In genomic region chr5:55982957-55983381, GRCh38 we compare ENCODE assay signal across 8 cellular contexts. TPM values are rescaled to one million over a fixed set of nuclear protein-coding genes. Genes with fewer than 3 reads are reported as not detected.
DNase-seq lines count a peak whose midpoint lies in the region; ATAC-seq and TF ChIP-seq lines count a peak whose summit lies in the region.

No MANE protein-coding gene starts in this region.

- H3K9me3 Mint-ChIP-seq in activated CD4-positive, alpha-beta memory T cell treated with anti-CD3 and anti-CD28 coated beads for 36 hours: peaks cover 3% of the 10 kb centered on the region
- H3K9me3 Mint-ChIP-seq in activated CD4-positive, alpha-beta memory T cell treated with anti-CD3 and anti-CD28 coated beads, Interleukin-2, amount 10 ng/mL, durations not matched to agents 7 days and 5 days: no peaks in the 10 kb centered on the region
- peaks cover 8% of the 10 kb centered on the region for H3K9me3 Mint-ChIP-seq in activated CD8-positive, alpha-beta T cell treated with anti-CD3 and anti-CD28 coated beads for 36 hours
- peaks cover 0 to 5% of the 10 kb centered on the region in 2 donors for H3K9me3 Mint-ChIP-seq in stimulated activated naive CD8-positive, alpha-beta T cell treated with anti-CD3 and anti-CD28 coated beads, Interleukin-15, amount 100 ng/mL, for 72 hours

- ATAC-seq in activated CD8-positive, alpha-beta T cell treated with anti-CD3 and anti-CD28 coated beads for 36 hours: peak; percentile 22
- peak; percentile 34 for ATAC-seq in stimulated activated naive CD8-positive, alpha-beta T cell treated with anti-CD3 and anti-CD28 coated beads, Interleukin-15, amount 100 ng/mL, for 72 hours
- ATAC-seq in GM21367 (IDR thresholded peaks at IDR 0.05; ENCODE audit: unreplicated experiment) (no peak), HG02623 (IDR thresholded peaks at IDR 0.05; ENCODE audit: unreplicated experiment) (no peak)

- peak; percentile 34 for TF ChIP-seq CTCF in activated CD8-positive, alpha-beta T cell treated with anti-CD3 and anti-CD28 coated beads for 36 hours (IDR thresholded peaks at IDR 0.05)

- peak overlapping the region; percentile 64 for H3K27ac Mint-ChIP-seq in activated CD4-positive, alpha-beta memory T cell treated with anti-CD3 and anti-CD28 coated beads for 36 hours
- no peak overlapping the region for H3K27ac Mint-ChIP-seq in activated CD4-positive, alpha-beta memory T cell treated with anti-CD3 and anti-CD28 coated beads, Interleukin-2, amount 10 ng/mL, durations not matched to agents 7 days and 5 days
- H3K27ac Mint-ChIP-seq in activated CD8-positive, alpha-beta T cell treated with anti-CD3 and anti-CD28 coated beads for 36 hours: peak overlapping the region; percentile 17
- no peak overlapping the region for H3K27ac Mint-ChIP-seq in stimulated activated naive CD8-positive, alpha-beta T cell treated with anti-CD3 and anti-CD28 coated beads, Interleukin-15, amount 100 ng/mL, for 72 hours

- no peak for DNase-seq in activated CD4-positive, alpha-beta memory T cell treated with anti-CD3 and anti-CD28 coated beads for 36 hours
- no peak for DNase-seq in activated CD4-positive, alpha-beta memory T cell treated with anti-CD3 and anti-CD28 coated beads, Interleukin-2, amount 10 ng/mL, durations not matched to agents 7 days and 5 days
- DNase-seq in activated CD8-positive, alpha-beta T cell treated with anti-CD3 and anti-CD28 coated beads for 36 hours: peak; percentile 25
- peak in 36 of 42 donors; percentile 5 to 73 (median 36) for DNase-seq in head of caudate nucleus
- DNase-seq in stimulated activated naive CD8-positive, alpha-beta T cell treated with anti-CD3 and anti-CD28 coated beads, Interleukin-15, amount 100 ng/mL, for 72 hours: no peak
- no peak for DNase-seq in HK-2 (ENCODE audit: unreplicated experiment)

- peaks cover 33% of the 10 kb centered on the region for H3K36me3 Mint-ChIP-seq in activated CD4-positive, alpha-beta memory T cell treated with anti-CD3 and anti-CD28 coated beads for 36 hours
- peaks cover 37% of the 10 kb centered on the region for H3K36me3 Mint-ChIP-seq in activated CD4-positive, alpha-beta memory T cell treated with anti-CD3 and anti-CD28 coated beads, Interleukin-2, amount 10 ng/mL, durations not matched to agents 7 days and 5 days (ENCODE audit: low read depth)
- H3K36me3 Mint-ChIP-seq in activated CD8-positive, alpha-beta T cell treated with anti-CD3 and anti-CD28 coated beads for 36 hours (ENCODE audit: low read depth): peaks cover 37% of the 10 kb centered on the region

- H3K27me3 Mint-ChIP-seq in activated CD4-positive, alpha-beta memory T cell treated with anti-CD3 and anti-CD28 coated beads for 36 hours: no peaks in the 10 kb centered on the region
- no peaks in the 10 kb centered on the region for H3K27me3 Mint-ChIP-seq in activated CD4-positive, alpha-beta memory T cell treated with anti-CD3 and anti-CD28 coated beads, Interleukin-2, amount 10 ng/mL, durations not matched to agents 7 days and 5 days
- no peaks in the 10 kb centered on the region for H3K27me3 Mint-ChIP-seq in activated CD8-positive, alpha-beta T cell treated with anti-CD3 and anti-CD28 coated beads for 36 hours
- no peaks in the 10 kb centered on the region for H3K27me3 Mint-ChIP-seq in stimulated activated naive CD8-positive, alpha-beta T cell treated with anti-CD3 and anti-CD28 coated beads, Interleukin-15, amount 100 ng/mL, for 72 hours

- H3K4me1 Mint-ChIP-seq in activated CD4-positive, alpha-beta memory T cell treated with anti-CD3 and anti-CD28 coated beads for 36 hours (ENCODE audit: low read depth): peaks cover 80% of the 10 kb centered on the region
- H3K4me1 Mint-ChIP-seq in activated CD4-positive, alpha-beta memory T cell treated with anti-CD3 and anti-CD28 coated beads, Interleukin-2, amount 10 ng/mL, durations not matched to agents 7 days and 5 days: peaks cover 54% of the 10 kb centered on the region
- H3K4me1 Mint-ChIP-seq in activated CD8-positive, alpha-beta T cell treated with anti-CD3 and anti-CD28 coated beads for 36 hours (ENCODE audit: low read depth): peaks cover 63% of the 10 kb centered on the region
- H3K4me1 Mint-ChIP-seq in stimulated activated naive CD8-positive, alpha-beta T cell treated with anti-CD3 and anti-CD28 coated beads, Interleukin-15, amount 100 ng/mL, for 72 hours: peaks cover 75% of the 10 kb centered on the region

- intact Hi-C loops in activated CD4-positive, alpha-beta memory T cell treated with anti-CD3 and anti-CD28 coated beads for 36 hours (cut with micrococcal nuclease): no loop called here
- intact Hi-C loops in activated CD8-positive, alpha-beta T cell treated with anti-CD3 and anti-CD28 coated beads for 36 hours (cut with micrococcal nuclease): no loop called here
- intact Hi-C loops in head of caudate nucleus (cut with DNase I): no loop called here

- H3K4me3 Mint-ChIP-seq in activated CD4-positive, alpha-beta memory T cell treated with anti-CD3 and anti-CD28 coated beads for 36 hours: peak overlapping the region; percentile 20
- H3K4me3 Mint-ChIP-seq in activated CD4-positive, alpha-beta memory T cell treated with anti-CD3 and anti-CD28 coated beads, Interleukin-2, amount 10 ng/mL, durations not matched to agents 7 days and 5 days: no peak overlapping the region
- H3K4me3 Mint-ChIP-seq in activated CD8-positive, alpha-beta T cell treated with anti-CD3 and anti-CD28 coated beads for 36 hours: peak overlapping the region; percentile 4
- H3K4me3 Mint-ChIP-seq in stimulated activated naive CD8-positive, alpha-beta T cell treated with anti-CD3 and anti-CD28 coated beads, Interleukin-15, amount 100 ng/mL, for 72 hours: peak overlapping the region; percentile 52 to 71

- CTCF ChIA-PET in activated CD4-positive, alpha-beta memory T cell treated with anti-CD3 and anti-CD28 coated beads for 36 hours (lab: Charles Lee): interaction anchor here (0.8 to 1.8 kb wide), 6 partner anchors 76 to 1155 kb away, joined by 3 to 10 read pairs (median 4); no protein-coding TSS in a partner anchor
- CTCF ChIA-PET in activated CD4-positive, alpha-beta memory T cell treated with anti-CD3 and anti-CD28 coated beads, Interleukin-2, amount 10 ng/mL, durations not matched to agents 7 days and 5 days (lab: Charles Lee): interaction anchor here (0.6 to 8.3 kb wide), 6 partner anchors 9 to 218 kb away, joined by 3 to 86 read pairs (median 4); partner anchors contain the start of gene IL6ST
- CTCF ChIA-PET in activated CD8-positive, alpha-beta T cell treated with anti-CD3 and anti-CD28 coated beads for 36 hours (lab: Charles Lee): interaction anchor here (0.6 to 1.7 kb wide), 11 partner anchors 11 to 855 kb away, joined by 3 to 10 read pairs (median 3); no protein-coding TSS in a partner anchor

- POLR2A ChIA-PET in activated CD4-positive, alpha-beta memory T cell treated with anti-CD3 and anti-CD28 coated beads for 36 hours (lab: Charles Lee): interaction anchor here (0.7 to 1.9 kb wide), 4 partner anchors 10 to 76 kb away, joined by 3 to 9 read pairs (median 4); partner anchors contain the start of gene IL6ST
- POLR2A ChIA-PET in activated CD4-positive, alpha-beta memory T cell treated with anti-CD3 and anti-CD28 coated beads, Interleukin-2, amount 10 ng/mL, durations not matched to agents 7 days and 5 days (lab: Charles Lee): interaction anchor here (0.7 to 1.2 kb wide), 2 partner anchors 11 to 217 kb away, joined by 3 to 7 read pairs; partner anchors contain the start of gene IL6ST
- POLR2A ChIA-PET in activated CD8-positive, alpha-beta T cell treated with anti-CD3 and anti-CD28 coated beads for 36 hours (lab: Charles Lee): interaction anchor here (1.8 kb wide), 1 partner anchor 12 kb away, joined by 7 read pairs; the partner anchor contains the start of gene IL6ST

RNA-seq across cellular contexts. Expression of gene IL6ST, which starts 11.8 kb away (rescaled TPM):
- 10 to 100 TPM; 61.0 to 64.1 TPM for total RNA-seq in activated CD4-positive, alpha-beta memory T cell treated with anti-CD3 and anti-CD28 coated beads for 36 hours
- total RNA-seq in activated CD4-positive, alpha-beta memory T cell treated with anti-CD3 and anti-CD28 coated beads, Interleukin-2, amount 10 ng/mL, durations not matched to agents 7 days and 5 days: 10 to 100 TPM; 51.0 to 53.4 TPM
- 10 to 100 TPM; 31.4 to 35.3 TPM for total RNA-seq in activated CD8-positive, alpha-beta T cell treated with anti-CD3 and anti-CD28 coated beads for 36 hours

Comparison
In these comparisons a context has a peak if more than half of its experiments do, and no peak if none do; other contexts are left out.
1. H3K27ac Mint-ChIP-seq: peak in activated CD4-positive, alpha-beta memory T cell treated with anti-CD3 and anti-CD28 coated beads for 36 hours (single experiment) and activated CD8-positive, alpha-beta T cell treated with anti-CD3 and anti-CD28 coated beads for 36 hours (single experiment); none in activated CD4-positive, alpha-beta memory T cell treated with anti-CD3 and anti-CD28 coated beads, Interleukin-2, amount 10 ng/mL, durations not matched to agents 7 days and 5 days (single experiment) and stimulated activated naive CD8-positive, alpha-beta T cell treated with anti-CD3 and anti-CD28 coated beads, Interleukin-15, amount 100 ng/mL, for 72 hours (0 of 2).
2. DNase-seq: peak in activated CD8-positive, alpha-beta T cell treated with anti-CD3 and anti-CD28 coated beads for 36 hours (single experiment) and head of caudate nucleus (36 of 42); none in activated CD4-positive, alpha-beta memory T cell treated with anti-CD3 and anti-CD28 coated beads for 36 hours (single experiment), activated CD4-positive, alpha-beta memory T cell treated with anti-CD3 and anti-CD28 coated beads, Interleukin-2, amount 10 ng/mL, durations not matched to agents 7 days and 5 days (single experiment), stimulated activated naive CD8-positive, alpha-beta T cell treated with anti-CD3 and anti-CD28 coated beads, Interleukin-15, amount 100 ng/mL, for 72 hours (0 of 2) and HK-2 (single experiment).
3. ATAC-seq: peak in activated CD8-positive, alpha-beta T cell treated with anti-CD3 and anti-CD28 coated beads for 36 hours (single experiment) and stimulated activated naive CD8-positive, alpha-beta T cell treated with anti-CD3 and anti-CD28 coated beads, Interleukin-15, amount 100 ng/mL, for 72 hours (single experiment); none in GM21367 (single experiment) and HG02623 (single experiment).